In genomic region chr4:66501986-66502385, GRCh38 we compare ENCODE assay signal across 30 cellular contexts.
"Had no signal": no experiment of that assay in that cellular context is flagged by ENCODE, and none has a peak within 500 bp of the region (broad histone marks: within the 10 kb centered on the region; RNA-seq: fewer than 3 reads in every experiment).

No MANE protein-coding gene starts in this region.

- H3K4me3 ChIP-seq: adrenal gland, Peyer's patch, SJSA1 had no signal

- H3K27me3 ChIP-seq: adrenal gland, brain microvascular endothelial cell, Peyer's patch, SJSA1 had no signal

- H3K9me3 ChIP-seq: Peyer's patch, SJSA1, SK-N-SH had no signal

- H3K4me2 ChIP-seq: SK-N-SH had no signal

- FAIRE-seq: colon, TTC549 had no signal

- H3K4me1 ChIP-seq: adrenal gland, Peyer's patch, SJSA1 had no signal

- H3K36me3 ChIP-seq: adrenal gland, brain microvascular endothelial cell, Peyer's patch, SJSA1 had no signal

- H3K27ac ChIP-seq: adrenal gland, brain microvascular endothelial cell, Peyer's patch, SJSA1 had no signal

- DNase-seq: activated CD4-positive, alpha-beta T cell treated with anti-CD3 and anti-CD28 coated beads for 36 hours; activated CD4-positive, alpha-beta T cell treated with anti-CD3 and anti-CD28 coated beads, Interleukin-2, amount 10 ng/mL, durations not matched to agents 7 days and 5 days; activated CD4-positive, alpha-beta T cell treated with anti-CD3 and anti-CD28 coated beads, Interleukin-2, amount 50 U/mL, for 48 hours; activated CD8-positive, alpha-beta T cell treated with anti-CD3 and anti-CD28 coated beads, Interleukin-2, amount 10 ng/mL, durations not matched to agents 7 days and 5 days; activated gamma-delta T cell; activated naive CD4-positive, alpha-beta T cell treated with anti-CD3 and anti-CD28 coated beads for 36 hours; activated T-cell treated with anti-CD3 and anti-CD28 coated beads, Interleukin-2, amount 50 U/mL, for 24 hours; adrenal gland; brain microvascular endothelial cell; central memory CD4-positive, alpha-beta T cell; Kasumi-1; KG1; NCI-H1436 treated with DMSO at 0.1 percent for 48 hours; NCI-H1694 treated with DMSO at 0.1 percent for 48 hours; NCI-H2029; NCI-H510A treated with DMSO at 0.1 percent for 48 hours; NCI-H526 treated with DMSO at 0.1 percent for 48 hours; NCI-H82; NK-92 treated with Interleukin-12 subunit alpha and Interleukin-12 subunit beta, amount 100 ng/mL, for 24 hours; PC-3; Peyer's patch; RPMI8226; SHP77 treated with DMSO at 0.1 percent for 48 hours; SK-N-SH had no signal

- ATAC-seq: activated CD4-positive, alpha-beta T cell treated with anti-CD3 and anti-CD28 coated beads for 36 hours; activated CD4-positive, CD25-positive, alpha-beta regulatory T cell treated with anti-CD3 and anti-CD28 coated beads, Interleukin-2, amount 50 U/mL, for 24 hours; activated CD8-positive, alpha-beta T cell treated with anti-CD3 and anti-CD28 coated beads, Interleukin-2, amount 10 ng/mL, durations not matched to agents 7 days and 5 days; activated naive CD4-positive, alpha-beta T cell treated with anti-CD3 and anti-CD28 coated beads, Interleukin-2, amount 50 U/mL, for 72 hours; PC-3; WTC11 had no signal
